In the genomic region with DNA sequence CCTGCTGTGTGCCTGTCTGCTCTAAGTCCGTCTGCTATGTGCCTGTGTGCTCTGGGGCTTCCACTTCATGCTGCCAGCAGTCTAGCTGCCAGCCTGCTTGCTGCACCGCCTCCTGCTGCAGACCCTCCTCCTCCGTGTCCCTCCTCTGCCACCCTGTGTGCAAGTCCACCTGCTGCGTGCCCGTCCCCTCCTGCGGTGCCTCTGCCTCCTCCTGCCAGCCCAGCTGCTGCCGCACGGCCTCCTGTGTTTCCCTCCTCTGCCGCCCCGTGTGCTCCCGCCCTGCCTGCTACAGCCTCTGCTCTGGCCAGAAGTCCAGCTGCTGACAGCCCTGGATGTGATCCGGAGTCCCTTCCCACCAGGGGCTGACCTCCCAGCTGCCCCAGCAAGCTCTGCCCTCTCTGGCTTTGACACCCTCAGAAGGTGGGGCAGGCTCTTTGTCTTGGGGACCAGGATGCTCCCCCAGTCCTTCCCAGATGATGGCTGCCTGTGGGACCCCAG, we compare ENCODE assay signal across 13 cellular contexts. TPM values are rescaled to one million over a fixed set of nuclear protein-coding genes. Genes with fewer than 3 reads are reported as not detected.
DNase-seq lines count a peak whose midpoint lies in the region; ATAC-seq, FAIRE-seq and TF ChIP-seq lines count a peak whose summit lies in the region.
"Not testable (repeated sequence)": the region's sequence is repeated elsewhere in the genome, so short reads cannot be mapped to it uniquely, and the experiment has no call there.
"Had no signal": no experiment of that assay in that cellular context is flagged by ENCODE, and none has a peak within 500 bp of the region (broad histone marks: within the 10 kb centered on the region; RNA-seq: fewer than 3 reads in every experiment).

No MANE protein-coding gene starts in this region.

- DNase-seq in GM12891 (ENCODE audit: insufficient read length, low spot score); left lobe of liver (ENCODE audit: low spot score): not testable (repeated sequence)
- peak; percentile 24 for DNase-seq in SHP77 treated with DMSO at 0.1 percent for 48 hours (lab: John Stamatoyannopoulos, UW)
- peak; percentile 35 for DNase-seq in sciatic nerve (ENCODE audit: low spot score)

- H3K4me3 Mint-ChIP-seq in brain, result peak overlapping the region in 1 of 5 experiments; percentile 31

- peaks cover 14% of the 10 kb centered on the region for H3K4me1 Mint-ChIP-seq in brain

- peak; percentile 43 for ATAC-seq in left lobe of liver
- not testable (repeated sequence) for ATAC-seq in sciatic nerve

- peak overlapping the region in 3 of 5 experiments; percentile 31 to 95 (median 34) for H3K27ac Mint-ChIP-seq in brain

- intact Hi-C loops in sciatic nerve (cut with DNase I), result not testable (repeated sequence)

- H3K9me3 Mint-ChIP-seq in brain, result peaks cover 29 to 34% (median 33%) of the 10 kb centered on the region in 5 experiments

- not testable (repeated sequence) for H3K27me3 Mint-ChIP-seq in brain

- not testable (repeated sequence) for TF ChIP-seq POLR2A in GM12891 (IDR thresholded peaks at IDR 0.05; ENCODE audit: low read depth, low read length)

- peak; percentile 52 for FAIRE-seq in GM12891 (lab: Jason Lieb, UNC)

- not testable (repeated sequence) for H3K36me3 Mint-ChIP-seq in brain

- TF ChIP-seq CTCF in brain (conservative IDR thresholded peaks at IDR 0.05), result not testable (repeated sequence)

RNA-seq across cellular contexts. Expression of a gene that starts 0.7 kb away (rescaled TPM):
- not detected for polyA plus RNA-seq in GM12891 (2012; ENCODE audit: low read depth, missing spikeins)
- not detected for polyA plus RNA-seq in brain (ENCODE audit: insufficient read depth, low read depth, low replicate concordance)
- total RNA-seq in left lobe of liver, result not detected
- not detected for total RNA-seq in sciatic nerve
- total RNA-seq: A172; Calu3; CD4-positive, CD25-positive, alpha-beta regulatory T cell; G401; GM12878; GM23248; H7 had no signal
- polyA plus RNA-seq: CD4-positive, CD25-positive, alpha-beta regulatory T cell; GM12878; GM23248; IgD-negative memory B cell had no signal

RNA-seq across cellular contexts. Expression of a gene that starts 8.3 kb away (rescaled TPM):
- polyA plus RNA-seq in GM12891 (2012; ENCODE audit: low read depth, missing spikeins), result not detected
- not detected for polyA plus RNA-seq in brain (ENCODE audit: insufficient read depth, low read depth, low replicate concordance)
- not detected for total RNA-seq in left lobe of liver
- not detected for total RNA-seq in sciatic nerve
- total RNA-seq: A172; Calu3; CD4-positive, CD25-positive, alpha-beta regulatory T cell; G401; GM12878; GM23248; H7 had no signal
- polyA plus RNA-seq: CD4-positive, CD25-positive, alpha-beta regulatory T cell; GM12878; GM23248; IgD-negative memory B cell had no signal

RNA-seq across cellular contexts. Expression of a gene that starts 11.0 kb away (rescaled TPM):
- polyA plus RNA-seq in GM12891 (2012; ENCODE audit: low read depth, missing spikeins), result not detected
- polyA plus RNA-seq in brain (ENCODE audit: insufficient read depth, low read depth, low replicate concordance), result not detected
- total RNA-seq in left lobe of liver (not detected), sciatic nerve (not detected)
- total RNA-seq: A172; Calu3; CD4-positive, CD25-positive, alpha-beta regulatory T cell; G401; GM12878; GM23248; H7 had no signal
- polyA plus RNA-seq: CD4-positive, CD25-positive, alpha-beta regulatory T cell; GM12878; GM23248; IgD-negative memory B cell had no signal

RNA-seq across cellular contexts. Expression of a gene that starts 16.6 kb away (rescaled TPM):
- not detected for polyA plus RNA-seq in GM12891 (2012; ENCODE audit: low read depth, missing spikeins)
- polyA plus RNA-seq in brain (ENCODE audit: insufficient read depth, low read depth, low replicate concordance), result not detected
- total RNA-seq in left lobe of liver, result not detected
- total RNA-seq in sciatic nerve, result not detected
- total RNA-seq: A172; Calu3; CD4-positive, CD25-positive, alpha-beta regulatory T cell; G401; GM12878; GM23248; H7 had no signal
- polyA plus RNA-seq: CD4-positive, CD25-positive, alpha-beta regulatory T cell; GM12878; GM23248; IgD-negative memory B cell had no signal

RNA-seq across cellular contexts. Expression of a gene that starts 19.8 kb away (rescaled TPM):
- not detected for polyA plus RNA-seq in GM12891 (2012; ENCODE audit: low read depth, missing spikeins)
- not detected for polyA plus RNA-seq in brain (ENCODE audit: insufficient read depth, low read depth, low replicate concordance)
- total RNA-seq in left lobe of liver, result not detected
- not detected for total RNA-seq in sciatic nerve
- total RNA-seq: A172; Calu3; CD4-positive, CD25-positive, alpha-beta regulatory T cell; G401; GM12878; GM23248; H7 had no signal
- polyA plus RNA-seq: CD4-positive, CD25-positive, alpha-beta regulatory T cell; GM12878; GM23248; IgD-negative memory B cell had no signal
